In genomic region chr21:42423197-42423675, GRCh38 we compare ENCODE assay signal across 10 cellular contexts.
DNase-seq lines count a peak whose midpoint lies in the region; ATAC-seq lines count a peak whose summit lies in the region.
"Had no signal": no experiment of that assay in that cellular context is flagged by ENCODE, and none has a peak within 500 bp of the region (broad histone marks: within the 10 kb centered on the region; RNA-seq: fewer than 3 reads in every experiment).

No MANE protein-coding gene starts in this region.

- ATAC-seq in HG03108 (IDR thresholded peaks at IDR 0.05; ENCODE audit: unreplicated experiment) (peak; percentile 54), GM18861 (IDR thresholded peaks at IDR 0.05; ENCODE audit: unreplicated experiment) (no peak)

- peak; percentile 42 to 52 for DNase-seq in activated CD4-positive, alpha-beta T cell treated with anti-CD3 and anti-CD28 coated beads for 4 hours
- no peak for DNase-seq in activated CD4-positive, alpha-beta T cell treated with anti-CD3 and anti-CD28 coated beads for 1 hour
- DNase-seq in activated CD8-positive, alpha-beta memory T cell treated with anti-CD3 and anti-CD28 coated beads, Interleukin-2, amount 50 U/mL, for 48 hours, result peak; percentile 76
- peak; percentile 37 for DNase-seq in stimulated activated naive CD4-positive, alpha-beta T cell treated with Interleukin-2 at 50 U/mL for 16 hours (lab: John Stamatoyannopoulos, UW)
- DNase-seq in NCI-H1092 (lab: John Stamatoyannopoulos, UW) (no peak), HPDE6-E6E7 (ENCODE audit: extremely low spot score) (no peak)
- DNase-seq: ACHN, esophagus squamous epithelium had no signal

Comparison
In these comparisons a context has a peak if more than half of its experiments do, and no peak if none do; other contexts are left out.
1. DNase-seq: peak in activated CD4-positive, alpha-beta T cell treated with anti-CD3 and anti-CD28 coated beads for 4 hours (2 of 2), activated CD8-positive, alpha-beta memory T cell treated with anti-CD3 and anti-CD28 coated beads, Interleukin-2, amount 50 U/mL, for 48 hours (single experiment) and stimulated activated naive CD4-positive, alpha-beta T cell treated with Interleukin-2 at 50 U/mL for 16 hours (single experiment); none in activated CD4-positive, alpha-beta T cell treated with anti-CD3 and anti-CD28 coated beads for 1 hour (single experiment), NCI-H1092 (single experiment) and HPDE6-E6E7 (single experiment).